In genomic region chr7:49635800-49636199, GRCh38 we compare ENCODE assay signal across 1 cellular context.
TF ChIP-seq lines count a peak whose summit lies in the region.

No MANE protein-coding gene starts in this region.

TF ChIP-seq in WTC11, 78 proteins besides CTCF, POLR2A, EP300 and RAD21 (continued from another document):
- TF ChIP-seq, protein P1, sequence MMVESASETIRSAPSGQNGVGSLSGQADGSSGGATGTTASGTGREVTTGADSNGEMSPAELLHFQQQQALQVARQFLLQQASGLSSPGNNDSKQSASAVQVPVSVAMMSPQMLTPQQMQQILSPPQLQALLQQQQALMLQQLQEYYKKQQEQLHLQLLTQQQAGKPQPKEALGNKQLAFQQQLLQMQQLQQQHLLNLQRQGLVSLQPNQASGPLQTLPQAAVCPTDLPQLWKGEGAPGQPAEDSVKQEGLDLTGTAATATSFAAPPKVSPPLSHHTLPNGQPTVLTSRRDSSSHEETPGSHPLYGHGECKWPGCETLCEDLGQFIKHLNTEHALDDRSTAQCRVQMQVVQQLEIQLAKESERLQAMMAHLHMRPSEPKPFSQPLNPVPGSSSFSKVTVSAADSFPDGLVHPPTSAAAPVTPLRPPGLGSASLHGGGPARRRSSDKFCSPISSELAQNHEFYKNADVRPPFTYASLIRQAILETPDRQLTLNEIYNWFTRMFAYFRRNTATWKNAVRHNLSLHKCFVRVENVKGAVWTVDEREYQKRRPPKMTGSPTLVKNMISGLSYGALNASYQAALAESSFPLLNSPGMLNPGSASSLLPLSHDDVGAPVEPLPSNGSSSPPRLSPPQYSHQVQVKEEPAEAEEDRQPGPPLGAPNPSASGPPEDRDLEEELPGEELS (CRISPR knock-in tag; IDR thresholded peaks at IDR 0.05): no peak
- TF ChIP-seq ZNF396 (CRISPR knock-in tag; IDR thresholded peaks at IDR 0.05; ENCODE audit: borderline replicate concordance) (no peak), NR3C1 (CRISPR knock-in tag; conservative IDR thresholded peaks at IDR 0.05; ENCODE audit: low read depth) (no peak), SMAD3 (CRISPR knock-in tag; IDR thresholded peaks at IDR 0.05; ENCODE audit: borderline replicate concordance) (no peak), ETV6 (CRISPR knock-in tag; IDR thresholded peaks at IDR 0.05) (no peak), ZNF219 (CRISPR knock-in tag; IDR thresholded peaks at IDR 0.05; ENCODE audit: borderline replicate concordance) (no peak), GTF2I (CRISPR knock-in tag; conservative IDR thresholded peaks at IDR 0.05) (no peak), OVOL2 (CRISPR knock-in tag; IDR thresholded peaks at IDR 0.05; ENCODE audit: borderline replicate concordance) (no peak), CREB1 (CRISPR knock-in tag; IDR thresholded peaks at IDR 0.05) (no peak), MAX (CRISPR knock-in tag; IDR thresholded peaks at IDR 0.05) (no peak), RELA (CRISPR knock-in tag; IDR thresholded peaks at IDR 0.05; ENCODE audit: borderline replicate concordance) (no peak)
- TF ChIP-seq, protein P2, sequence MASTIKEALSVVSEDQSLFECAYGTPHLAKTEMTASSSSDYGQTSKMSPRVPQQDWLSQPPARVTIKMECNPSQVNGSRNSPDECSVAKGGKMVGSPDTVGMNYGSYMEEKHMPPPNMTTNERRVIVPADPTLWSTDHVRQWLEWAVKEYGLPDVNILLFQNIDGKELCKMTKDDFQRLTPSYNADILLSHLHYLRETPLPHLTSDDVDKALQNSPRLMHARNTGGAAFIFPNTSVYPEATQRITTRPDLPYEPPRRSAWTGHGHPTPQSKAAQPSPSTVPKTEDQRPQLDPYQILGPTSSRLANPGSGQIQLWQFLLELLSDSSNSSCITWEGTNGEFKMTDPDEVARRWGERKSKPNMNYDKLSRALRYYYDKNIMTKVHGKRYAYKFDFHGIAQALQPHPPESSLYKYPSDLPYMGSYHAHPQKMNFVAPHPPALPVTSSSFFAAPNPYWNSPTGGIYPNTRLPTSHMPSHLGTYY (CRISPR knock-in tag; IDR thresholded peaks at IDR 0.05): no peak
TF ChIP-seq in WTC11: peak in this region for 0.
